9 cellular contexts compared by ENCODE assay signal in the genomic region with DNA sequence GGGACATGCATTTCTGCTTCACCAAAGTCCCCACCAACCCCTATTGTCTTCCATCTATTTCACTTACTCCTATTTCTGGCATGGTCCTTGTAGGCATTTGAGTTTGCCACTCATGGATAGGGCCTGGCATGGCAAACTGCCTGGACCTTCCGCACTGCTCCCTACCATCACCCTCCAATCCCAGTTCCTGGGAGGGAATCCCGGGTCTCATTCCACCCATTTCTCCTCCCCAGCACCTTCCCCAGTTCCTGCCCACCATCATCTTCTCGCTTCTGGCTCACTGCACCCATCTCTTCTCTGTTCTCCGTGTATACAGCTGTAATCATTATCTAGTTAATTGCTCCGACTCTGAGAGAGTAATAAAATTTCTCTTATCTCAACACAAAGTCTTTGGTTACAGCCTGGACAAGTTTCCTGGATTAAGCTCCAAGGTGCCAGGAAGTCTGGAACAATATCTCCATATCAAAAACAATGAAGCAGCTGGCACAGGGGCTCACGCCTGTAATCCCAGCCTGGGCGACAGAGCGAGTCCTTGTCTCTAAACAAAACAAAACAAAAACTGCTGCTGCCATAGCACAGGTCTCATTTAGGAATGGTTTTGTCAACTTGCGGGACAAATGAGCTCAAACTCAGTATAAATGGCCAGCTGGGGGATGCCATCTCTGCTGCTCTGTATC. TPM values are rescaled to one million over a fixed set of nuclear protein-coding genes. Genes with fewer than 3 reads are reported as not detected.
DNase-seq lines count a peak whose midpoint lies in the region; ATAC-seq and TF ChIP-seq lines count a peak whose summit lies in the region.
"Had no signal": no experiment of that assay in that cellular context is flagged by ENCODE, and none has a peak within 500 bp of the region (broad histone marks: within the 10 kb centered on the region; RNA-seq: fewer than 3 reads in every experiment).

No MANE protein-coding gene starts in this region.

- no peaks in the 10 kb centered on the region for H3K9me2 ChIP-seq in MM.1S (replicated peaks; ENCODE audit: insufficient read depth, low read length)

- no peaks in the 10 kb centered on the region for H3K79me2 ChIP-seq in MM.1S (ENCODE audit: low read length)

- H3K9me3 ChIP-seq in thyroid gland (no peaks in the 10 kb centered on the region), MM.1S (replicated peaks; ENCODE audit: insufficient read depth, low read length) (no peaks in the 10 kb centered on the region)

- TF ChIP-seq CTCF in thyroid gland (IDR thresholded peaks at IDR 0.05), result no peak
- TF ChIP-seq CTCF in MM.1S (IDR thresholded peaks at IDR 0.05; ENCODE audit: low read length), result no peak

- H3K4me3 ChIP-seq in thyroid gland (replicated peaks in 1 of 3), result no peak overlapping the region
- no peak overlapping the region for H3K4me3 ChIP-seq in MM.1S (ENCODE audit: low read length)
- H3K4me3 ChIP-seq in H7 (ENCODE audit: insufficient read depth, low read depth, low read length), result no peak overlapping the region

- intact Hi-C loops in left cardiac atrium (cut with DNase I), result no loop called here
- intact Hi-C loops in thyroid gland (cut with DNase I), result no loop called here

- H4K20me1 ChIP-seq in MM.1S (ENCODE audit: insufficient read depth, low read length), result no peaks in the 10 kb centered on the region

- DNase-seq in NCI-H1092 treated with DMSO at 0.1 percent for 48 hours (lab: John Stamatoyannopoulos, UW) (peak; percentile 42), NCI-H82 treated with DMSO at 0.1 percent for 48 hours (lab: John Stamatoyannopoulos, UW; ENCODE audit: unreplicated experiment) (peak; percentile 87), left cardiac atrium (peak; percentile 44), thyroid gland (peak; percentile 34 to 37), MM.1S (no peak), H7 (no peak)
- DNase-seq: effector CD8-positive, alpha-beta T cell had no signal

- ATAC-seq in left cardiac atrium (peak; percentile 29 to 48), GM18870 (IDR thresholded peaks at IDR 0.05; ENCODE audit: unreplicated experiment) (no peak), GM21528 (IDR thresholded peaks at IDR 0.05; ENCODE audit: low FRiP score, unreplicated experiment) (no peak)

- no peak overlapping the region for H2AFZ ChIP-seq in MM.1S (ENCODE audit: low read length)

- H3K9ac ChIP-seq in MM.1S (ENCODE audit: low read length), result no peak overlapping the region

- no peaks in the 10 kb centered on the region for H3K36me3 ChIP-seq in thyroid gland
- H3K36me3 ChIP-seq in MM.1S (replicated peaks; ENCODE audit: insufficient read depth, low read length), result no peaks in the 10 kb centered on the region
- H3K36me3 ChIP-seq in H7 (replicated peaks; ENCODE audit: control insufficient read depth, insufficient read depth, low read length), result no peaks in the 10 kb centered on the region

- H3K4me2 ChIP-seq in MM.1S (ENCODE audit: low read depth, low read length), result no peak overlapping the region

- H3K4me1 ChIP-seq in thyroid gland (peaks cover 6 to 10% of the 10 kb centered on the region in 2 donors), MM.1S (ENCODE audit: low read length) (no peaks in the 10 kb centered on the region)

- H3K27me3 ChIP-seq in thyroid gland (no peaks in the 10 kb centered on the region), MM.1S (replicated peaks; ENCODE audit: insufficient read depth, low read length) (no peaks in the 10 kb centered on the region), H7 (ENCODE audit: control insufficient read depth, insufficient read depth, low read length) (no peaks in the 10 kb centered on the region)

- H3F3A ChIP-seq in MM.1S (ENCODE audit: insufficient read depth, low read length), result no peaks in the 10 kb centered on the region

- 50 to 54% methylated on average over 9 of the region's 9 CpGs for WGBS in thyroid gland, 2 donors

- no peak for TF ChIP-seq POLR2A in thyroid gland (IDR thresholded peaks at IDR 0.05)

- H3K27ac ChIP-seq in thyroid gland (peak overlapping the region in 2 of 3 donors; percentile 1 to 63), MM.1S (ENCODE audit: low read length) (no peak overlapping the region)

RNA-seq across cellular contexts. Expression of gene COX7A1, which starts 17.0 kb away (rescaled TPM):
- total RNA-seq in left cardiac atrium (1,000 to 10,000 TPM; 1,384 to 1,769 TPM), thyroid gland (10 to 100 TPM in 3 of 4 donors, 1 to 10 TPM in 1; 8.0 to 36.7 (median 21.2) TPM)
- 0.18 TPM in 1 of 2 replicates, not detected in the other for total RNA-seq in H7 (2014; rRNA removed; shearing (Covaris generic))

RNA-seq across cellular contexts. Expression of gene CAPNS1, which starts 29.4 kb away (rescaled TPM):
- total RNA-seq in left cardiac atrium, result 100 to 1,000 TPM; 614 TPM
- 100 to 1,000 TPM; 153 to 179 (median 166) TPM for total RNA-seq in thyroid gland
- 248 and 336 TPM in 2 replicates for total RNA-seq in H7 (2014; rRNA removed; shearing (Covaris generic))

RNA-seq across cellular contexts. Expression of gene ZNF565, which starts 45.2 kb away (rescaled TPM):
- 1 to 10 TPM; 4.5 to 4.8 TPM for total RNA-seq in left cardiac atrium
- total RNA-seq in thyroid gland, result 10 to 100 TPM in 1 of 4 donors, 1 to 10 TPM in 3; 7.2 to 13.1 (median 7.4) TPM
- total RNA-seq in H7 (2014; rRNA removed; shearing (Covaris generic)), result 2.6 and 4.4 TPM in 2 replicates

RNA-seq across cellular contexts. Expression of gene ZNF146, which starts 45.7 kb away (rescaled TPM):
- total RNA-seq in left cardiac atrium (10 to 100 TPM; 28.0 to 48.6 TPM), thyroid gland (100 to 1,000 TPM in 1 of 4 donors, 10 to 100 TPM in 3; 69.6 to 127 (median 79.7) TPM)
- total RNA-seq in H7 (2014; rRNA removed; shearing (Covaris generic)), result 156 and 219 TPM in 2 replicates

RNA-seq across cellular contexts. Expression of gene TBCB, which starts 54.0 kb away (rescaled TPM):
- 10 to 100 TPM; 81.2 to 85.0 TPM for total RNA-seq in left cardiac atrium
- total RNA-seq in thyroid gland, result 100 to 1,000 TPM in 2 of 4 donors, 10 to 100 TPM in 2; 57.2 to 143 (median 104) TPM
- 179 and 202 TPM in 2 replicates for total RNA-seq in H7 (2014; rRNA removed; shearing (Covaris generic))

Comparison
In these comparisons a context has a peak if more than half of its experiments do, and no peak if none do; other contexts are left out.
1. DNase-seq: peak in NCI-H1092 treated with DMSO at 0.1 percent for 48 hours (single experiment), NCI-H82 treated with DMSO at 0.1 percent for 48 hours (single experiment), left cardiac atrium (single experiment) and thyroid gland (2 of 2); none in MM.1S (single experiment) and H7 (single experiment).
2. ATAC-seq: peak in left cardiac atrium (2 of 2); none in GM18870 (single experiment) and GM21528 (single experiment).
3. RNA of gene COX7A1, which starts 17.0 kb away (total RNA-seq): 1,384 to 1,769 TPM in left cardiac atrium; 8.0 to 36.7 TPM in thyroid gland and 0.18 TPM in H7; every median in the first group is over 10 times any median in the second.